ENCODE assay signal across 8 cellular contexts in genomic region chr16:57519796-57520360, GRCh38. TPM values are rescaled to one million over a fixed set of nuclear protein-coding genes. Genes with fewer than 3 reads are reported as not detected.
DNase-seq lines count a peak whose midpoint lies in the region; ATAC-seq and TF ChIP-seq lines count a peak whose summit lies in the region.

No MANE protein-coding gene starts in this region.

- H3K4me1 ChIP-seq in A673 (ENCODE audit: insufficient read depth, low read length, poor library complexity, severe bottlenecking) (no peaks in the 10 kb centered on the region), SK-N-SH (ENCODE audit: control insufficient read depth in 1 of 2, insufficient read depth in 2 of 2, low read depth in 1 of 2, low read length in 1 of 2) (peaks cover 0 to 16% of the 10 kb centered on the region in 2 experiments; a peak in 1 of 4 replicates), prostate gland (replicated peaks) (no peaks in the 10 kb centered on the region), vagina (peaks cover 5% of the 10 kb centered on the region)

- WGBS in SK-N-SH (ENCODE audit: low lambda C conversion rate) = 40% methylated on average over 8 of the region's 10 CpGs
- WGBS in prostate gland = 35% methylated on average over 10 of the region's 10 CpGs

- no peaks in the 10 kb centered on the region for H3K27me3 ChIP-seq in A673 (replicated peaks; ENCODE audit: insufficient read depth, low read depth, low read length, poor library complexity)
- H3K27me3 ChIP-seq in SK-N-SH (ENCODE audit: insufficient read depth) = no peaks in the 10 kb centered on the region
- H3K27me3 ChIP-seq in prostate gland (replicated peaks; ENCODE audit: insufficient read depth) = no peaks in the 10 kb centered on the region
- no peaks in the 10 kb centered on the region for H3K27me3 ChIP-seq in vagina

- H3K4me3 ChIP-seq in A673 (ENCODE audit: low read depth, low read length, poor library complexity, severe bottlenecking) (no peak overlapping the region), SK-N-SH (ENCODE audit: low read depth in 2 of 2, low read length in 1 of 2) (no peak overlapping the region), prostate gland (no peak overlapping the region), vagina (no peak overlapping the region)

- H3K36me3 ChIP-seq in A673 (ENCODE audit: insufficient read depth, low read length, poor library complexity, severe bottlenecking) (no peaks in the 10 kb centered on the region), SK-N-SH (replicated peaks in 1 of 2; ENCODE audit: control insufficient read depth in 1 of 2, insufficient read depth in 2 of 2, low read length in 1 of 2) (peaks cover 3 to 8% of the 10 kb centered on the region in 2 experiments), prostate gland (peaks cover 0 to 7% of the 10 kb centered on the region in 2 donors), vagina (peaks cover 0 to 14% of the 10 kb centered on the region in 2 donors)

- H3K27me3 Mint-ChIP-seq in activated naive CD4-positive, alpha-beta T cell treated with anti-CD3 and anti-CD28 coated beads, Interleukin-2, amount 10 ng/mL, durations not matched to agents 7 days and 5 days = no peaks in the 10 kb centered on the region

- H3K9me3 ChIP-seq in A673 (ENCODE audit: low read depth, low read length, poor library complexity, severe bottlenecking) = no peaks in the 10 kb centered on the region
- H3K9me3 ChIP-seq in SK-N-SH = no peaks in the 10 kb centered on the region
- H3K9me3 ChIP-seq in prostate gland = no peaks in the 10 kb centered on the region
- no peaks in the 10 kb centered on the region for H3K9me3 ChIP-seq in vagina

- POLR2A ChIA-PET in A673 (lab: Charles Lee; ENCODE audit: low non-redundant PET) (no interaction called here), SK-N-SH (lab: Yijun Ruan, JAX) (interaction anchor here (0.7 to 1.9 kb wide), 9 partner anchors 11 to 101 kb away, joined by 3 to 12 read pairs (median 4); partner anchors contain the start of genes CIAPIN1, COQ9 and POLR2C)

- H3K9ac ChIP-seq in SK-N-SH = no peak overlapping the region

- no peak overlapping the region for H2AFZ ChIP-seq in SK-N-SH (ENCODE audit: low read depth)

- H3K4me1 Mint-ChIP-seq in activated naive CD4-positive, alpha-beta T cell treated with anti-CD3 and anti-CD28 coated beads, Interleukin-2, amount 10 ng/mL, durations not matched to agents 7 days and 5 days = peaks cover 7% of the 10 kb centered on the region

- H3K36me3 Mint-ChIP-seq in activated naive CD4-positive, alpha-beta T cell treated with anti-CD3 and anti-CD28 coated beads, Interleukin-2, amount 10 ng/mL, durations not matched to agents 7 days and 5 days = peaks cover 3% of the 10 kb centered on the region

- BruUV-seq in A673 (replicated peaks; lab: Mats Ljungman, UMichigan) = no TSS peak

- H3K4me3 Mint-ChIP-seq in activated naive CD4-positive, alpha-beta T cell treated with anti-CD3 and anti-CD28 coated beads, Interleukin-2, amount 10 ng/mL, durations not matched to agents 7 days and 5 days = no peak overlapping the region

- H3K27ac ChIP-seq in A673 (ENCODE audit: low read depth, low read length, poor library complexity, severe bottlenecking) = no peak overlapping the region
- H3K27ac ChIP-seq in SK-N-SH (ENCODE audit: low read depth in 2 of 2, low read length in 1 of 2) = 0 out of 4 replicates have a peak overlapping the region, but pooled peaks of 1 of the 2 experiments have one; percentile 16
- no peak overlapping the region for H3K27ac ChIP-seq in prostate gland
- no peak overlapping the region for H3K27ac ChIP-seq in vagina

- peak; percentile 98 for TF ChIP-seq CTCF in A673 (conservative IDR thresholded peaks at IDR 0.05; ENCODE audit: low read depth, low read length)
- peak; percentile 99 for TF ChIP-seq CTCF in GM12873 (IDR thresholded peaks at IDR 0.05; ENCODE audit: insufficient read depth, low read depth, low read length, missing control alignments)
- TF ChIP-seq CTCF in SK-N-SH (IDR thresholded peaks at IDR 0.05) = peak; percentile 98
- TF ChIP-seq CTCF in prostate gland (IDR thresholded peaks at IDR 0.05) = peak; percentile 82 to 93 (median 92)
- TF ChIP-seq CTCF in vagina (IDR thresholded peaks at IDR 0.05) = peak; percentile 91 to 98 (median 95)

- CTCF ChIA-PET in A673 (lab: Charles Lee) (interaction anchor here (0.7 to 1.9 kb wide), 7 partner anchors 9 to 219 kb away, joined by 3 to 12 read pairs (median 5); partner anchors contain the start of genes CIAPIN1, COQ9 and POLR2C), SK-N-SH (lab: Yijun Ruan, JAX) (interaction anchor here (0.5 to 23.0 kb wide), 43 partner anchors 9 to 443 kb away, joined by 3 to 426 read pairs (median 5); partner anchors contain the start of genes ADGRG5, CCDC102A, CIAPIN1 and COQ9)
- CTCF ChIA-PET in activated naive CD4-positive, alpha-beta T cell treated with anti-CD3 and anti-CD28 coated beads, Interleukin-2, amount 10 ng/mL, durations not matched to agents 7 days and 5 days (lab: Charles Lee) = interaction anchor here (0.6 to 5.3 kb wide), 30 partner anchors 8 to 343 kb away, joined by 3 to 94 read pairs (median 8); partner anchors contain the start of genes ADGRG5, CCDC102A, CIAPIN1 and COQ9

- H3K9me3 Mint-ChIP-seq in activated naive CD4-positive, alpha-beta T cell treated with anti-CD3 and anti-CD28 coated beads, Interleukin-2, amount 10 ng/mL, durations not matched to agents 7 days and 5 days = no peaks in the 10 kb centered on the region

- no peak for TF ChIP-seq EP300 in SK-N-SH (IDR thresholded peaks at IDR 0.05; ENCODE audit: borderline replicate concordance in 1 of 2, low read depth in 1 of 2, low read length in 1 of 2)

- H3F3A ChIP-seq in SK-N-SH (replicated peaks; ENCODE audit: insufficient read depth) = no peaks in the 10 kb centered on the region

- H4K20me1 ChIP-seq in SK-N-SH (ENCODE audit: insufficient read depth) = no peaks in the 10 kb centered on the region

- H3K27ac Mint-ChIP-seq in activated naive CD4-positive, alpha-beta T cell treated with anti-CD3 and anti-CD28 coated beads, Interleukin-2, amount 10 ng/mL, durations not matched to agents 7 days and 5 days = no peak overlapping the region

- no peak for TF ChIP-seq POLR2A in prostate gland (IDR thresholded peaks at IDR 0.05)
- no peak for TF ChIP-seq POLR2A in vagina (IDR thresholded peaks at IDR 0.05)

- intact Hi-C loops in A673 (cut with micrococcal nuclease; ENCODE audit: unreplicated experiment) (loop anchor here (1.0 to 2.0 kb wide), 3 partner anchors 57 to 220 kb away; partner anchors contain the start of gene POLR2C), head of caudate nucleus (cut with DNase I) (loop anchor here (5.0 kb wide), 1 partner anchor 218 kb away; no protein-coding TSS in a partner anchor), prostate gland (cut with DNase I) (loop anchor here (5.0 kb wide), 1 partner anchor 43 kb away; no protein-coding TSS in a partner anchor), vagina (cut with DNase I) (loop anchor here (5.0 to 10.0 kb wide), 3 partner anchors 38 to 95 kb away; partner anchors contain the start of gene POLR2C)

- peak; percentile 96 for TF ChIP-seq RAD21 in SK-N-SH (IDR thresholded peaks at IDR 0.05; ENCODE audit: low read length)

- DNase-seq in A673 (ENCODE audit: low spot score) (peak; percentile 80), SK-N-SH (peak; percentile 94), head of caudate nucleus (peak; percentile 64 to 93 (median 86)), prostate gland (ENCODE audit: low spot score) (peak; percentile 63), vagina (ENCODE audit: extremely low spot score in 2 of 2) (no peak)
- DNase-seq in activated naive CD4-positive, alpha-beta T cell treated with anti-CD3 and anti-CD28 coated beads, Interleukin-2, amount 10 ng/mL, durations not matched to agents 7 days and 5 days = peak; percentile 86

- no peak overlapping the region for H3K4me2 ChIP-seq in SK-N-SH

- ATAC-seq in HG03520 (IDR thresholded peaks at IDR 0.05; ENCODE audit: unreplicated experiment) = peak; percentile 51

- no peaks in the 10 kb centered on the region for H3K79me2 ChIP-seq in SK-N-SH (ENCODE audit: insufficient read depth)

- no peaks in the 10 kb centered on the region for H3K9me2 ChIP-seq in SK-N-SH

RNA-seq across cellular contexts. Expression of gene CCDC102A, which starts 16.5 kb away (rescaled TPM):
- 10.1 and 10.3 TPM in 2 replicates for total RNA-seq in A673 (2021)
- 17.5 and 26.2 TPM in 2 replicates for polyA plus RNA-seq in SK-N-SH (2012; rRNA removed)
- polyA plus RNA-seq in SK-N-SH (2012; cell fraction: cytosol; rRNA removed) = 13.1 and 17.1 TPM in 2 replicates
- 20.7 and 31.8 TPM in 2 replicates for polyA plus RNA-seq in SK-N-SH (2012; cell fraction: nucleus; rRNA removed)
- total RNA-seq in prostate gland = 10 to 100 TPM; 22.5 to 26.8 TPM
- 22.1 TPM for total RNA-seq in vagina

RNA-seq across cellular contexts. Expression of gene ADGRG5, which starts 22.6 kb away (rescaled TPM):
- not detected in 2 replicates for total RNA-seq in A673 (2021)
- polyA plus RNA-seq in SK-N-SH (2012; rRNA removed) = 0.02 and 0.03 TPM in 2 replicates
- polyA plus RNA-seq in SK-N-SH (2012; cell fraction: cytosol; rRNA removed) = under 0.01 TPM in 2 replicates
- 0.04 and 0.05 TPM in 2 replicates for polyA plus RNA-seq in SK-N-SH (2012; cell fraction: nucleus; rRNA removed)
- total RNA-seq in prostate gland = 1 to 10 TPM in 1 of 2 donors, under 1 TPM in 1; 0.27 to 3.3 TPM
- 2.2 TPM for total RNA-seq in vagina

RNA-seq across cellular contexts. Expression of gene DOK4, which starts 33.6 kb away (rescaled TPM):
- total RNA-seq in A673 (2021) (14.3 and 19.0 TPM in 2 replicates), prostate gland (10 to 100 TPM; 26.3 to 55.4 TPM), vagina (19.4 TPM)
- 28.4 and 36.9 TPM in 2 replicates for polyA plus RNA-seq in SK-N-SH (2012; rRNA removed)
- polyA plus RNA-seq in SK-N-SH (2012; cell fraction: cytosol; rRNA removed) = 15.8 and 25.8 TPM in 2 replicates
- polyA plus RNA-seq in SK-N-SH (2012; cell fraction: nucleus; rRNA removed) = 45.1 and 47.5 TPM in 2 replicates

RNA-seq across cellular contexts. Expression of gene POLR2C, which starts 57.4 kb away (rescaled TPM):
- total RNA-seq in A673 (2021) (96.2 and 110 TPM in 2 replicates), prostate gland (100 to 1,000 TPM in 1 of 2 donors, 10 to 100 TPM in 1; 99.6 to 182 TPM), vagina (127 TPM)
- polyA plus RNA-seq in SK-N-SH (2012; rRNA removed) = 160 and 178 TPM in 2 replicates
- polyA plus RNA-seq in SK-N-SH (2012; cell fraction: cytosol; rRNA removed) = 117 and 162 TPM in 2 replicates
- polyA plus RNA-seq in SK-N-SH (2012; cell fraction: nucleus; rRNA removed) = 98.6 and 138 TPM in 2 replicates

Comparison
In these comparisons a context has a peak if more than half of its experiments do, and no peak if none do; other contexts are left out.
1. DNase-seq: peak in A673 (single experiment), SK-N-SH (single experiment), activated naive CD4-positive, alpha-beta T cell treated with anti-CD3 and anti-CD28 coated beads, Interleukin-2, amount 10 ng/mL, durations not matched to agents 7 days and 5 days (single experiment), head of caudate nucleus (42 of 42) and prostate gland (single experiment); none in vagina (0 of 2).
2. Peak in every context shown above with its lines, with median percentiles within 50 percentile points of each other: CTCF ChIP-seq.